8 cellular contexts compared by ENCODE assay signal in genomic region chr20:4171538-4172116, GRCh38. TPM values are rescaled to one million over a fixed set of nuclear protein-coding genes. Genes with fewer than 3 reads are reported as not detected.
A peak's percentile ranks its signal among the peaks of the same experiment; 100 is the strongest.
DNase-seq lines count a peak whose midpoint lies in the region; ATAC-seq and TF ChIP-seq lines count a peak whose summit lies in the region.

No MANE protein-coding gene starts in this region.

- 38% methylated on average over 13 of the region's 13 CpGs for WGBS in HUES64
- WGBS in stomach, 5 donors, result 41 to 63% (median 45%) methylated on average over 6 to 13 of the region's 13 CpGs

- H3K27ac ChIP-seq in HUES64 (ENCODE audit: low read depth, low read length) (no peak overlapping the region), stomach (peak overlapping the region; percentile 49 to 83 (median 81))

- ATAC-seq in GM21515 (IDR thresholded peaks at IDR 0.05; ENCODE audit: unreplicated experiment), result no peak

- peaks cover 25% of the 10 kb centered on the region for H3K4me1 Mint-ChIP-seq in activated naive CD8-positive, alpha-beta T cell (ENCODE audit: low read depth)
- H3K4me1 Mint-ChIP-seq in immature natural killer cell, result peaks cover 11 to 25% of the 10 kb centered on the region in 2 donors

- no peak for TF ChIP-seq POLR2A in stomach (IDR thresholded peaks at IDR 0.05)

- H3K4me3 ChIP-seq in HUES64 (ENCODE audit: low read length) (peak overlapping the region; percentile 58), stomach (peak overlapping the region; percentile 46 to 64 (median 48))

- no peaks in the 10 kb centered on the region for H3K9me3 Mint-ChIP-seq in activated naive CD8-positive, alpha-beta T cell (ENCODE audit: low read depth)
- H3K9me3 Mint-ChIP-seq in immature natural killer cell, result no peaks in the 10 kb centered on the region

- no peak for DNase-seq in immature natural killer cell
- DNase-seq in stomach, result no peak
- DNase-seq in SIG-M5 treated with dmso at 0.1 percent for 504 hours (lab: John Stamatoyannopoulos, UW; ENCODE audit: unreplicated experiment), result no peak
- DNase-seq in NCI-H510A (lab: John Stamatoyannopoulos, UW), result no peak
- no peak for DNase-seq in AML-193 (lab: John Stamatoyannopoulos, UW)

- H3K4me1 ChIP-seq in HUES64 (ENCODE audit: insufficient read depth, low read length) (peaks cover 40% of the 10 kb centered on the region), stomach (peaks cover 16 to 47% (median 33%) of the 10 kb centered on the region in 4 donors)

- H3K27me3 Mint-ChIP-seq in activated naive CD8-positive, alpha-beta T cell, result no peaks in the 10 kb centered on the region
- peaks cover 0 to 3% (median 0%) of the 10 kb centered on the region in 3 donors for H3K27me3 Mint-ChIP-seq in immature natural killer cell (ENCODE audit: low read depth in 3 of 3)

- H3K36me3 ChIP-seq in HUES64 (ENCODE audit: insufficient read depth, low read length) (no peaks in the 10 kb centered on the region), stomach (peaks cover 0 to 19% (median 11%) of the 10 kb centered on the region in 4 donors)

- peak overlapping the region; percentile 41 for H3K27ac Mint-ChIP-seq in activated naive CD8-positive, alpha-beta T cell
- peak overlapping the region; percentile 16 to 84 (median 58) for H3K27ac Mint-ChIP-seq in immature natural killer cell

- H3K27me3 ChIP-seq in HUES64 (ENCODE audit: insufficient read depth, low read length), result no peaks in the 10 kb centered on the region
- no peaks in the 10 kb centered on the region for H3K27me3 ChIP-seq in stomach

- no peak for TF ChIP-seq CTCF in stomach (IDR thresholded peaks at IDR 0.05)

- no peak for TF ChIP-seq EP300 in stomach (IDR thresholded peaks at IDR 0.05)

- H3K36me3 Mint-ChIP-seq in activated naive CD8-positive, alpha-beta T cell, result no peaks in the 10 kb centered on the region
- H3K36me3 Mint-ChIP-seq in immature natural killer cell, result no peaks in the 10 kb centered on the region

- peak overlapping the region; percentile 69; the same call in 1 of the 2 replicates for H3K9ac ChIP-seq in HUES64 (ENCODE audit: low read depth, low read length)

- peak overlapping the region; percentile 68 for H3K4me3 Mint-ChIP-seq in activated naive CD8-positive, alpha-beta T cell
- peak overlapping the region; percentile 52 to 83 (median 64) for H3K4me3 Mint-ChIP-seq in immature natural killer cell

- intact Hi-C loops in stomach (cut with DNase I; ENCODE audit: low total_unique reads), result no loop called here

- no peaks in the 10 kb centered on the region for H3K9me3 ChIP-seq in HUES64 (ENCODE audit: insufficient read depth, low read depth, low read length)
- H3K9me3 ChIP-seq in stomach, result no peaks in the 10 kb centered on the region

RNA-seq across cellular contexts. Expression of gene SMOX, which starts 23.0 kb away (rescaled TPM):
- 7.8 TPM for polyA plus RNA-seq in HUES64 (2013, experiment 1 of 2)
- 8.1 TPM for polyA plus RNA-seq in HUES64 (2013, experiment 2 of 2)
- polyA plus RNA-seq in immature natural killer cell (1 to 10 TPM in 2 of 3 donors, not detected in 1; 1.5 to 2.7 TPM), stomach (10 to 100 TPM; 15.4 to 39.2 (median 30.2) TPM)
- total RNA-seq in stomach, result 10 to 100 TPM in 1 of 5 donors, 1 to 10 TPM in 3, not detected in 1; 3.1 to 50.4 (median 6.1) TPM

Comparison
In these comparisons a context has a peak if more than half of its experiments do, and no peak if none do; other contexts are left out.
1. RNA of gene SMOX, which starts 23.0 kb away (polyA plus RNA-seq): 15.4 to 39.2 TPM in stomach; 1.5 to 2.7 TPM in immature natural killer cell; every median in the first group is over 4 times any median in the second.